Comparison of ENCODE assay signal across 17 cellular contexts in the genomic region with DNA sequence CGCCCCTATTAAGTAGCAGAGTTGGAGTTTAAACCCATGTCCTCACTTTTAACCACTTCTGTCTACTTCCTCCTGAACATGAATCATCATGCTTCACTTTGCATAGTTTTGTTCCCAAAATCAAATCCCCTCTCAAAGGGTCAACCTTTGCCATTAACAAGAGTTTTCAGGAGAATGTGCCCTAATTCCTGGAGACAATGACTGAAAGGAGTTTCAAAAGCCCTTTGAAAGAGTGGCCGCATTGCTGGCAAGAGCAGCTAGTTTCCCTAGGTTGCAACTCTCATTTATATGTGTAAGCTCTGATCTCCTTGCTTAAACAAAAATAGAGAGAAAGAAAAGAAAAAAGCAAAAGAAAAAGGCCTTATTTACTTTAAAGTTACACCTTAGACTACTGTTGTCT. TPM values are rescaled to one million over a fixed set of nuclear protein-coding genes. Genes with fewer than 3 reads are reported as not detected.
DNase-seq lines count a peak whose midpoint lies in the region; TF ChIP-seq lines count a peak whose summit lies in the region.
"Had no signal": no experiment of that assay in that cellular context is flagged by ENCODE, and none has a peak within 500 bp of the region (broad histone marks: within the 10 kb centered on the region; RNA-seq: fewer than 3 reads in every experiment).

No MANE protein-coding gene starts in this region.

- no peak overlapping the region for H3K4ac ChIP-seq in neuronal stem cell (ENCODE audit: low read length)

- no peak overlapping the region for H2AFZ ChIP-seq in neuronal stem cell (ENCODE audit: low read length)
- H2AFZ ChIP-seq in MM.1S (ENCODE audit: low read length), result no peak overlapping the region
- H2AFZ ChIP-seq: GM23338 had no signal

- no peaks in the 10 kb centered on the region for H3K27me3 Mint-ChIP-seq in endodermal cell (ENCODE audit: insufficient read depth)

- H3K9ac ChIP-seq in HUES48 (ENCODE audit: low read depth, low read length) (no peak overlapping the region), endodermal cell (ENCODE audit: extremely low read depth, low read length, poor library complexity, severe bottlenecking) (no peak overlapping the region), neuronal stem cell (ENCODE audit: low read depth, low read length, poor library complexity) (no peak overlapping the region), MM.1S (ENCODE audit: low read length) (no peak overlapping the region)

- no peak overlapping the region for H3K27ac Mint-ChIP-seq in endodermal cell
- H3K27ac Mint-ChIP-seq: CD8-positive, alpha-beta T cell; GM23338 had no signal

- intact Hi-C loops in ascending aorta (cut with DNase I), result no loop called here

- H2AK5ac ChIP-seq in neuronal stem cell (ENCODE audit: low read depth, low read length), result no peak overlapping the region

- H3K23ac ChIP-seq in neuronal stem cell (ENCODE audit: low read depth, low read length, poor library complexity), result no peak overlapping the region

- no peak overlapping the region for H3K4me3 Mint-ChIP-seq in endodermal cell
- H3K4me3 Mint-ChIP-seq: CD8-positive, alpha-beta T cell; GM23338 had no signal

- 90 to 92% methylated on average over 2 of the region's 2 CpGs for WGBS in endodermal cell (ENCODE audit: insufficient coverage in 1 of 2, insufficient read length in 1 of 2), 2 experiments
- no CpG with 5 or more reads among the region's 2 CpGs for WGBS in neuronal stem cell (ENCODE audit: extremely low coverage in 2 of 2, insufficient read length in 2 of 2, insufficient replicate concordance in 1 of 2), 2 donors

- H2BK5ac ChIP-seq in neuronal stem cell (ENCODE audit: low read length), result no peak overlapping the region

- H2BK120ac ChIP-seq in neuronal stem cell (ENCODE audit: low read depth, low read length), result no peak overlapping the region

- no peak overlapping the region for H4K8ac ChIP-seq in neuronal stem cell (ENCODE audit: low read depth, low read length)

- no peak overlapping the region for H3K18ac ChIP-seq in neuronal stem cell (ENCODE audit: low read length)

- no peaks in the 10 kb centered on the region for H3K79me1 ChIP-seq in neuronal stem cell (ENCODE audit: low read depth, low read length)

- H3K9me3 Mint-ChIP-seq in endodermal cell, result peaks cover 5% of the 10 kb centered on the region
- H3K9me3 Mint-ChIP-seq: CD8-positive, alpha-beta T cell; GM23338 had no signal

- H3K4me3 ChIP-seq in HUES48 (ENCODE audit: low read depth, low read length) (no peak overlapping the region), endodermal cell (ENCODE audit: low read length) (no peak overlapping the region), neuronal stem cell (ENCODE audit: low read length in 2 of 2) (no peak overlapping the region), MM.1S (ENCODE audit: low read length) (no peak overlapping the region), ascending aorta (no peak overlapping the region)
- H3K4me3 ChIP-seq: GM23338 had no signal

- no peak overlapping the region for H3K4me2 ChIP-seq in neuronal stem cell (ENCODE audit: insufficient read depth, low read length, poor library complexity, severe bottlenecking)
- no peak overlapping the region for H3K4me2 ChIP-seq in MM.1S (ENCODE audit: low read depth, low read length)
- H3K4me2 ChIP-seq: GM23338 had no signal

- H3K4me1 ChIP-seq in HUES48 (ENCODE audit: control insufficient read depth, insufficient read depth, low read length), result peaks cover 11% of the 10 kb centered on the region; the same call in 1 of the 2 replicates
- H3K4me1 ChIP-seq in endodermal cell (ENCODE audit: control insufficient read depth, insufficient read depth, low read length), result no peaks in the 10 kb centered on the region
- H3K4me1 ChIP-seq in neuronal stem cell (ENCODE audit: control insufficient read depth in 2 of 2, insufficient read depth in 1 of 2, low read depth in 1 of 2, low read length in 2 of 2), result peaks cover 15 to 19% of the 10 kb centered on the region in 2 donors
- H3K4me1 ChIP-seq in MM.1S (ENCODE audit: low read length), result no peaks in the 10 kb centered on the region
- no peaks in the 10 kb centered on the region for H3K4me1 ChIP-seq in ascending aorta
- H3K4me1 ChIP-seq: BE2C had no signal

- H3K4me1 Mint-ChIP-seq in endodermal cell, result peaks cover 37% of the 10 kb centered on the region

- H3K14ac ChIP-seq in neuronal stem cell (ENCODE audit: low read length), result no peak overlapping the region

- H4K91ac ChIP-seq in neuronal stem cell (ENCODE audit: low read depth, low read length, poor library complexity), result no peak overlapping the region

- H3K27me3 ChIP-seq in HUES48 (ENCODE audit: control insufficient read depth, insufficient read depth, low read length), result no peaks in the 10 kb centered on the region
- no peaks in the 10 kb centered on the region for H3K27me3 ChIP-seq in endodermal cell (ENCODE audit: control insufficient read depth, insufficient read depth, low read length, poor library complexity, severe bottlenecking)
- H3K27me3 ChIP-seq in neuronal stem cell (ENCODE audit: control insufficient read depth in 3 of 3, insufficient read depth in 3 of 3, low read depth in 1 of 3, low read length in 3 of 3), result no peaks in the 10 kb centered on the region
- H3K27me3 ChIP-seq in MM.1S (replicated peaks; ENCODE audit: insufficient read depth, low read length), result no peaks in the 10 kb centered on the region
- no peaks in the 10 kb centered on the region for H3K27me3 ChIP-seq in ascending aorta
- H3K27me3 ChIP-seq: BE2C had no signal

- H2BK15ac ChIP-seq in neuronal stem cell (ENCODE audit: low read length), result no peak overlapping the region

- H3K9me3 ChIP-seq in HUES48 (ENCODE audit: control insufficient read depth, insufficient read depth, low read length), result no peaks in the 10 kb centered on the region
- H3K9me3 ChIP-seq in endodermal cell (ENCODE audit: control insufficient read depth, low read length), result peaks cover 4% of the 10 kb centered on the region
- peaks cover 0 to 8% of the 10 kb centered on the region in 2 donors for H3K9me3 ChIP-seq in neuronal stem cell (replicated peaks in 1 of 2; ENCODE audit: control insufficient read depth in 2 of 2, insufficient read depth in 1 of 2, low read depth in 1 of 2, low read length in 2 of 2)
- no peaks in the 10 kb centered on the region for H3K9me3 ChIP-seq in MM.1S (replicated peaks; ENCODE audit: insufficient read depth, low read length)
- no peaks in the 10 kb centered on the region for H3K9me3 ChIP-seq in ascending aorta
- H3K9me3 ChIP-seq: BE2C had no signal

- no peaks in the 10 kb centered on the region for H4K20me1 ChIP-seq in MM.1S (ENCODE audit: insufficient read depth, low read length)

- no peak overlapping the region for H2BK12ac ChIP-seq in neuronal stem cell (ENCODE audit: low read length)

- H3K9me2 ChIP-seq in MM.1S (replicated peaks; ENCODE audit: insufficient read depth, low read length), result no peaks in the 10 kb centered on the region

- no peaks in the 10 kb centered on the region for H3F3A ChIP-seq in MM.1S (ENCODE audit: insufficient read depth, low read length)

- H3K27ac ChIP-seq in HUES48 (ENCODE audit: low read depth, low read length), result peak overlapping the region; percentile 56
- peak overlapping the region; percentile 49 for H3K27ac ChIP-seq in endodermal cell (ENCODE audit: low read depth, low read length)
- peak overlapping the region; percentile 74 for H3K27ac ChIP-seq in neuronal stem cell (replicated peaks; ENCODE audit: low read length)
- H3K27ac ChIP-seq in MM.1S (ENCODE audit: low read length), result no peak overlapping the region
- no peak overlapping the region for H3K27ac ChIP-seq in ascending aorta
- H3K27ac ChIP-seq: C4-2B had no signal

- H3K79me2 ChIP-seq in MM.1S (ENCODE audit: low read length), result no peaks in the 10 kb centered on the region

- DNase-seq in astrocyte of the hippocampus (ENCODE audit: low read depth, low spot score) (peak; percentile 8), endodermal cell (no peak), neuronal stem cell (ENCODE audit: low spot score) (peak; percentile 63), SHP77 treated with DMSO at 0.1 percent for 48 hours (lab: John Stamatoyannopoulos, UW) (no peak), MM.1S (no peak), occipital lobe (lab: John Stamatoyannopoulos, UW) (no peak), ascending aorta (ENCODE audit: low spot score in 2 of 2) (no peak)
- DNase-seq: BE2C; CD8-positive, alpha-beta T cell; COR-L47; DMS153; DMS79 treated with DMSO at 0.1 percent for 48 hours; EL; H7 had no signal

- TF ChIP-seq CTCF in endodermal cell (conservative IDR thresholded peaks at IDR 0.05) (no peak), MM.1S (IDR thresholded peaks at IDR 0.05; ENCODE audit: low read length) (no peak), ascending aorta (IDR thresholded peaks at IDR 0.05) (no peak)

- H3K36me3 ChIP-seq in HUES48 (ENCODE audit: control insufficient read depth, insufficient read depth, low read length) (no peaks in the 10 kb centered on the region), endodermal cell (ENCODE audit: control insufficient read depth, insufficient read depth, low read length) (no peaks in the 10 kb centered on the region), neuronal stem cell (replicated peaks in 1 of 2; ENCODE audit: control insufficient read depth in 2 of 2, insufficient read depth in 2 of 2, low read length in 2 of 2) (no peaks in the 10 kb centered on the region), MM.1S (replicated peaks; ENCODE audit: insufficient read depth, low read length) (no peaks in the 10 kb centered on the region), ascending aorta (no peaks in the 10 kb centered on the region)
- H3K36me3 ChIP-seq: BE2C had no signal

- no peaks in the 10 kb centered on the region for H3K36me3 Mint-ChIP-seq in endodermal cell (ENCODE audit: low read depth)
- H3K36me3 Mint-ChIP-seq: CD8-positive, alpha-beta T cell had no signal

RNA-seq across cellular contexts. Expression of a gene that starts 9.2 kb away (rescaled TPM):
- total RNA-seq in endodermal cell (1 to 10 TPM in 1 of 2 donors, under 1 TPM in 1; 0.60 to 2.6 TPM), occipital lobe (66.1 TPM), ascending aorta (not detected)
- polyA plus RNA-seq in endodermal cell (2013, experiment 1 of 2), result 63.2 TPM
- polyA plus RNA-seq in endodermal cell (2013, experiment 2 of 2), result 66.2 TPM
- polyA plus RNA-seq in neuronal stem cell (2013, experiment 1 of 2), result 10.8 TPM
- polyA plus RNA-seq in neuronal stem cell (2013, experiment 2 of 2), result 9.5 TPM
- total RNA-seq: CD8-positive, alpha-beta T cell had no signal

Comparison
In these comparisons a context has a peak if more than half of its experiments do, and no peak if none do; other contexts are left out.
1. H3K27ac ChIP-seq: peak in HUES48 (single experiment), endodermal cell (single experiment) and neuronal stem cell (single experiment); none in MM.1S (single experiment) and ascending aorta (0 of 2).
2. DNase-seq: peak in astrocyte of the hippocampus (single experiment) and neuronal stem cell (single experiment); none in endodermal cell (single experiment), SHP77 treated with DMSO at 0.1 percent for 48 hours (single experiment), MM.1S (single experiment), occipital lobe (single experiment) and ascending aorta (0 of 2).
3. RNA of a gene that starts 9.2 kb away (total RNA-seq): 66.1 TPM in occipital lobe (single experiment); 0.60 to 2.6 TPM in endodermal cell and not detected in ascending aorta (single experiment); every median in the first group is over 10 times any median in the second.